In genomic region chr1:205629751-205630150, GRCh38 we compare ENCODE assay signal across 9 cellular contexts. TPM values are rescaled to one million over a fixed set of nuclear protein-coding genes. Genes with fewer than 3 reads are reported as not detected.
DNase-seq lines count a peak whose midpoint lies in the region; ATAC-seq and TF ChIP-seq lines count a peak whose summit lies in the region.
"Had no signal": no experiment of that assay in that cellular context is flagged by ENCODE, and none has a peak within 500 bp of the region (broad histone marks: within the 10 kb centered on the region; RNA-seq: fewer than 3 reads in every experiment).

No MANE protein-coding gene starts in this region.

- in situ Hi-C loops in astrocyte of the cerebellum (cut with HindIII; ENCODE audit: low sequenced_read_pairs) = loop anchor here (5.0 kb wide), 1 partner anchor 37 kb away; no protein-coding TSS in a partner anchor

- POLR2A ChIA-PET in A673 (lab: Charles Lee; ENCODE audit: low non-redundant PET) = no interaction called here

- peaks cover 6% of the 10 kb centered on the region; the same call in 1 of the 2 replicates for H4K20me1 ChIP-seq in KMS-11 (ENCODE audit: insufficient read depth)

- no TSS peak for BruUV-seq in A673 (replicated peaks; lab: Mats Ljungman, UMichigan)

- DNase-seq in A673 (ENCODE audit: low spot score) (no peak), astrocyte of the cerebellum (ENCODE audit: low read depth) (no peak), lung microvascular endothelial cell (ENCODE audit: low read depth in 2 of 2) (peak; percentile 19 to 48), UCSD-AML1 (lab: John Stamatoyannopoulos, UW; ENCODE audit: unreplicated experiment) (no peak), upper lobe of right lung (no peak), NCI-H187 (lab: John Stamatoyannopoulos, UW) (no peak)
- DNase-seq: NCI-H1048 had no signal

- no peak overlapping the region for H2AFZ ChIP-seq in KMS-11 (ENCODE audit: low read depth)

- H3K9me3 ChIP-seq in A673 (ENCODE audit: low read depth, low read length, poor library complexity, severe bottlenecking) (no peaks in the 10 kb centered on the region), upper lobe of right lung (no peaks in the 10 kb centered on the region)

- CTCF ChIA-PET in A673 (lab: Charles Lee) = no interaction called here

- no peak for ATAC-seq in upper lobe of right lung
- no peak for ATAC-seq in HG03175 (IDR thresholded peaks at IDR 0.05; ENCODE audit: unreplicated experiment)

- H3K4me2 ChIP-seq in KMS-11 = peak overlapping the region; percentile 89

- H3K79me2 ChIP-seq in KMS-11 (ENCODE audit: insufficient read depth, low read depth) = peaks cover 63% of the 10 kb centered on the region

- H3K36me3 ChIP-seq in A673 (ENCODE audit: insufficient read depth, low read length, poor library complexity, severe bottlenecking) (no peaks in the 10 kb centered on the region), KMS-11 (ENCODE audit: insufficient read depth) (no peaks in the 10 kb centered on the region), upper lobe of right lung (no peaks in the 10 kb centered on the region)

- H3K9ac ChIP-seq in KMS-11 = peak overlapping the region; percentile 91

- H3K4me3 ChIP-seq in A673 (ENCODE audit: low read depth, low read length, poor library complexity, severe bottlenecking) = peak overlapping the region; percentile 69
- no peak overlapping the region for H3K4me3 ChIP-seq in KMS-11 (IDR thresholded peaks at IDR 0.05; ENCODE audit: insufficient read depth, low read depth, low read length)
- H3K4me3 ChIP-seq in astrocyte of the cerebellum (ENCODE audit: low read depth, low read length) = peak overlapping the region; percentile 77
- no peak overlapping the region for H3K4me3 ChIP-seq in upper lobe of right lung

- H3K4me1 ChIP-seq in A673 (ENCODE audit: insufficient read depth, low read length, poor library complexity, severe bottlenecking) (peaks cover 7% of the 10 kb centered on the region), KMS-11 (ENCODE audit: low read depth, poor library complexity, severe bottlenecking) (peaks cover 49% of the 10 kb centered on the region), upper lobe of right lung (peaks cover 22% of the 10 kb centered on the region)

- intact Hi-C loops in A673 (cut with micrococcal nuclease; ENCODE audit: unreplicated experiment) (loop anchor here (5.0 to 10.0 kb wide), 2 partner anchors 87 to 235 kb away; no protein-coding TSS in a partner anchor), upper lobe of right lung (cut with DNase I) (no loop called here)

- TF ChIP-seq CTCF in A673 (conservative IDR thresholded peaks at IDR 0.05; ENCODE audit: low read depth, low read length) = no peak
- TF ChIP-seq CTCF in KMS-11 (conservative IDR thresholded peaks at IDR 0.05; ENCODE audit: low read depth, low read length) = no peak
- no peak for TF ChIP-seq CTCF in astrocyte of the cerebellum (IDR thresholded peaks at IDR 0.05; ENCODE audit: low read depth, low read length, missing control alignments)
- TF ChIP-seq CTCF in upper lobe of right lung (IDR thresholded peaks at IDR 0.05) = no peak

- no peaks in the 10 kb centered on the region for H3K27me3 ChIP-seq in A673 (replicated peaks; ENCODE audit: insufficient read depth, low read depth, low read length, poor library complexity)
- no peaks in the 10 kb centered on the region for H3K27me3 ChIP-seq in KMS-11 (ENCODE audit: insufficient read depth, low read depth)
- H3K27me3 ChIP-seq in upper lobe of right lung = no peaks in the 10 kb centered on the region

- H3K27ac ChIP-seq in A673 (ENCODE audit: low read depth, low read length, poor library complexity, severe bottlenecking) = no peak overlapping the region
- peak overlapping the region; percentile 97 for H3K27ac ChIP-seq in KMS-11
- no peak overlapping the region for H3K27ac ChIP-seq in upper lobe of right lung

RNA-seq across cellular contexts. Expression of gene ELK4, which starts 2.1 kb away (rescaled TPM):
- 35.4 and 38.2 TPM in 2 replicates for total RNA-seq in A673 (2021)
- total RNA-seq in lung microvascular endothelial cell = 26.4 and 27.0 TPM in 2 replicates
- total RNA-seq in upper lobe of right lung = 71.5 TPM

RNA-seq across cellular contexts. Expression of gene SLC45A3, which starts 50.6 kb away (rescaled TPM):
- total RNA-seq in A673 (2021) (8.5 and 11.0 TPM in 2 replicates), lung microvascular endothelial cell (20.3 and 64.7 TPM in 2 replicates), upper lobe of right lung (8.6 TPM)

Comparison
In these comparisons a context has a peak if more than half of its experiments do, and no peak if none do; other contexts are left out.
1. DNase-seq: peak in lung microvascular endothelial cell (2 of 2); none in A673 (single experiment), astrocyte of the cerebellum (single experiment), UCSD-AML1 (single experiment), upper lobe of right lung (single experiment) and NCI-H187 (0 of 2).
2. H3K4me3 ChIP-seq: peak in A673 (single experiment) and astrocyte of the cerebellum (single experiment); none in KMS-11 (single experiment) and upper lobe of right lung (single experiment).